24 cellular contexts compared by ENCODE assay signal in the genomic region with DNA sequence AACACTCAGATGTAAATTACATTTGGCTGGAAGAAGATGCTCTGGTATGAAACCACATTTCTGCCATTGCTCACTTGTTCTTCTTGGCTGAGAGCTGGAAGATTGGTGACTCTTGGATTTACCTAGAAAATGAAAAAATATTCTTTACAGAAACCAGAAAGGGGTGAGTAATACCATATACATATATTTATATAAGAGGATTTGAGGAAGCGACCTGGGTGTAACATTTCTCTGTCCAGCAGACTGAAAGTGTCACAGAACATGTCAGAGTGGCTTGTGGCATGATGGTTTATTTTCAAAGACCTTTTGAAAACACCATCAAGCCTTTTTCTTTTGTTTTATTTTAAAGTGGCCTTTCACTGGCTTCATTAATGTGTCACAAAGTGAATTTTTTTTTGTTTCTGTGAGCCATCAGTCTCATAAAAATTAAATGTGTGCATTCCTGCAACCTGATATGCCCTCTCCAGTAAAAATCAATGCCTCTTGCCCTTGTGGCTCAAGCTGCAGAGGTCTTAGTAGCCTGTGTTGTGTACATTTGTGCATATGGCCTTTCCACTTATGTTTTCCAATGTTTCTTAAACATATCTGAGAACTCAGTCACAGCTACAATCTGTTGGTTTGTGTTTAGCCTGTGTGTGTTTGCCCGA. TPM values are rescaled to one million over a fixed set of nuclear protein-coding genes. Genes with fewer than 3 reads are reported as not detected.
DNase-seq lines count a peak whose midpoint lies in the region; ATAC-seq, FAIRE-seq and TF ChIP-seq lines count a peak whose summit lies in the region.
"Had no signal": no experiment of that assay in that cellular context is flagged by ENCODE, and none has a peak within 500 bp of the region (broad histone marks: within the 10 kb centered on the region; RNA-seq: fewer than 3 reads in every experiment).

No MANE protein-coding gene starts in this region.

- POLR2A ChIA-PET in HEK293 (lab: Yijun Ruan, JAX) = interaction anchor here (0.6 kb wide), 2 partner anchors 88 to 95 kb away, joined by 3 to 4 read pairs; no protein-coding TSS in a partner anchor
- POLR2A ChIA-PET in GM12878 (lab: Charles Lee) = interaction anchor here (0.8 to 1.3 kb wide), 2 partner anchors 17 to 43 kb away, joined by 3 to 4 read pairs; no protein-coding TSS in a partner anchor

- no peak for TF ChIP-seq POLR2A in GM12878 (IDR thresholded peaks at IDR 0.05; ENCODE audit: low read depth, low read length)

- no peak overlapping the region for H2AFZ ChIP-seq in GM12878 (ENCODE audit: control insufficient read depth, low read depth, low read length)

- no peak for TF ChIP-seq EP300 in GM12878 (IDR thresholded peaks at IDR 0.05; ENCODE audit: borderline replicate concordance in 1 of 2, control insufficient read depth in 1 of 2, low read depth in 2 of 2, low read length in 2 of 2)

- TF ChIP-seq CTCF in HEK293 (tag by site-specific recombination; IDR thresholded peaks at IDR 0.05) (no peak), GM12878 (IDR thresholded peaks at IDR 0.05 in 2 of 3, conservative IDR thresholded peaks at IDR 0.05 in 1 of 3; ENCODE audit: control insufficient read depth in 2 of 3, extremely low read depth in 1 of 3, insufficient read depth in 1 of 3, low read depth in 3 of 3, low read length in 3 of 3) (no peak)

- H3K36me3 ChIP-seq in HEK293 (ENCODE audit: control insufficient read depth in 2 of 2, insufficient read depth in 1 of 2, low read length in 2 of 2) (no peaks in the 10 kb centered on the region), GM12878 (ENCODE audit: control insufficient read depth in 2 of 2, insufficient read depth in 2 of 2, low read length in 1 of 2) (no peaks in the 10 kb centered on the region; a peak in 1 of 4 replicates)
- H3K36me3 ChIP-seq: adrenal gland, BE2C, colonic mucosa, neutrophil had no signal

- no peaks in the 10 kb centered on the region for H3K79me2 ChIP-seq in GM12878 (ENCODE audit: control insufficient read depth, insufficient read depth, low read length)

- H3K4me2 ChIP-seq in GM12878 (ENCODE audit: control insufficient read depth, insufficient read depth) = no peak overlapping the region

- intact Hi-C loops in GM12878 (cut with micrococcal nuclease; ENCODE audit: unreplicated experiment) = no loop called here

- no peaks in the 10 kb centered on the region; a peak in 1 of 4 replicates for H3K27me3 ChIP-seq in GM12878 (replicated peaks in 1 of 2; ENCODE audit: control insufficient read depth in 2 of 2, insufficient read depth in 2 of 2, low read length in 1 of 2)
- H3K27me3 ChIP-seq: BE2C, colonic mucosa had no signal

- RAD21 ChIA-PET in GM12878 (lab: Charles Lee; ENCODE audit: unreplicated experiment) = interaction anchor here (0.8 to 2.1 kb wide), 7 partner anchors 13 to 288 kb away, joined by 3 to 10 read pairs (median 5); no protein-coding TSS in a partner anchor

- SMC1A ChIA-PET in GM12878 (lab: Charles Lee; ENCODE audit: uncharacterized antibody, unreplicated experiment) = interaction anchor here (0.7 to 4.0 kb wide), 17 partner anchors 10 to 192 kb away, joined by 3 to 17 read pairs (median 4); a partner anchor contains a TSS

- H3K9me3 ChIP-seq in HEK293 (ENCODE audit: control insufficient read depth, insufficient read depth, low read depth, low read length) (no peaks in the 10 kb centered on the region), GM12878 (replicated peaks; ENCODE audit: control insufficient read depth, insufficient read depth, low read length) (no peaks in the 10 kb centered on the region)
- H3K9me3 ChIP-seq: adrenal gland, BE2C, colonic mucosa, neutrophil, psoas muscle had no signal

- in situ Hi-C loops in GM12878 (cut with MboI) = no loop called here

- CTCF ChIA-PET in HEK293 (lab: Yijun Ruan, JAX) (interaction anchor here (0.6 kb wide), 1 partner anchor 136 kb away, joined by 3 read pairs; no protein-coding TSS in a partner anchor), GM12878 (lab: Yijun Ruan, JAX) (interaction anchor here (1.3 kb wide), 2 partner anchors 10 to 12 kb away, joined by 3 to 4 read pairs; no protein-coding TSS in a partner anchor)

- WGBS in GM12878 (ENCODE audit: insufficient coverage, insufficient replicate concordance, low lambda C conversion rate, missing lambda C conversion rate) = 38% methylated on average over 2 of the region's 2 CpGs

- no peak for TF ChIP-seq RAD21 in GM12878 (IDR thresholded peaks at IDR 0.05; ENCODE audit: insufficient read depth, low read depth, low read length)

- H3K9ac ChIP-seq in GM12878 (ENCODE audit: control insufficient read depth, insufficient read depth, low read length) = no peak overlapping the region

- no peaks in the 10 kb centered on the region for H4K20me1 ChIP-seq in GM12878 (ENCODE audit: control insufficient read depth, insufficient read depth)

- FAIRE-seq in GM12878 (lab: Jason Lieb, UNC) = no peak
- FAIRE-seq: A204.1, bronchial epithelial cell, kidney had no signal

- H3K4me1 ChIP-seq in HEK293 (ENCODE audit: control insufficient read depth, insufficient read depth, low read length) (peaks cover 35% of the 10 kb centered on the region), GM12878 (ENCODE audit: control insufficient read depth, insufficient read depth, low read length) (no peaks in the 10 kb centered on the region)
- H3K4me1 ChIP-seq: adrenal gland, colonic mucosa, psoas muscle had no signal

- H3K27ac ChIP-seq in HEK293 (ENCODE audit: extremely low read depth, low read depth, low read length) = no peak overlapping the region; the same call in 1 of the 2 replicates
- H3K27ac ChIP-seq in GM12878 (ENCODE audit: control insufficient read depth, insufficient read depth) = no peak overlapping the region
- H3K27ac ChIP-seq: adrenal gland, colonic mucosa, neutrophil, psoas muscle had no signal

- BruUV-seq in GM12878 (replicated peaks; lab: Mats Ljungman, UMichigan) = no TSS peak

- peak; percentile 78 for ATAC-seq in GM12878
- no peak for ATAC-seq in GM18867 (IDR thresholded peaks at IDR 0.05; ENCODE audit: unreplicated experiment)
- no peak for ATAC-seq in HG03521 (IDR thresholded peaks at IDR 0.05; ENCODE audit: unreplicated experiment)
- ATAC-seq: psoas muscle had no signal

- H3K4me3 ChIP-seq in HEK293 (ENCODE audit: low read depth, low read length) (no peak overlapping the region), GM12878 (no peak overlapping the region)
- H3K4me3 ChIP-seq: adrenal gland, colonic mucosa, psoas muscle had no signal

- DNase-seq in NCI-H187 treated with DMSO at 0.1 percent for 48 hours (lab: John Stamatoyannopoulos, UW) = peak; percentile 15
- no peak for DNase-seq in NCI-H187 (lab: John Stamatoyannopoulos, UW)
- DNase-seq in NCI-H2171 treated with DMSO at 0.1 percent for 48 hours (lab: John Stamatoyannopoulos, UW) = peak; percentile 80
- DNase-seq in GM12878 (ENCODE audit: low read depth, low spot score) = no peak
- no peak for DNase-seq in amygdala (lab: John Stamatoyannopoulos, UW)
- DNase-seq: activated CD4-positive, alpha-beta memory T cell treated with anti-CD3 and anti-CD28 coated beads, Interleukin-2, amount 10 ng/mL, durations not matched to agents 7 days and 5 days; activated CD4-positive, CD25-positive, alpha-beta regulatory T cell; activated gamma-delta T cell treated with Interleukin-2 at 50 U/mL for 16 hours; adrenal gland; BE2C; colonic mucosa; HFFc6; kidney; NCI-H1436; NCI-H526; psoas muscle; stimulated activated CD4-positive, alpha-beta T cell treated with anti-CD3 and anti-CD28 coated beads, Interleukin-1b, Interleukin-23, amount 100 ng/mL, for 48 hours; T-helper 9 cell had no signal

TF ChIP-seq in HEK293, 187 proteins besides CTCF, POLR2A, EP300 and RAD21 (continues in another document):
- no peak for TF ChIP-seq SCRT2 (tag by site-specific recombination; IDR thresholded peaks at IDR 0.05)
- TF ChIP-seq ZNF366 (tag by site-specific recombination; conservative IDR thresholded peaks at IDR 0.05) = peak; percentile 45; the same call in 1 of the 2 replicates
- TF ChIP-seq, protein P1, sequence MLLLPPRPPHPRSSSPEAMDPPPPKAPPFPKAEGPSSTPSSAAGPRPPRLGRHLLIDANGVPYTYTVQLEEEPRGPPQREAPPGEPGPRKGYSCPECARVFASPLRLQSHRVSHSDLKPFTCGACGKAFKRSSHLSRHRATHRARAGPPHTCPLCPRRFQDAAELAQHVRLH (tag by site-specific recombination; IDR thresholded peaks at IDR 0.05) = no peak

TF ChIP-seq in GM12878, 131 proteins besides CTCF, POLR2A, EP300 and RAD21 (continues in another document):
- TF ChIP-seq CBFB (IDR thresholded peaks at IDR 0.05; ENCODE audit: low read depth) (no peak), LARP7 (IDR thresholded peaks at IDR 0.05) (no peak), YY1 (IDR thresholded peaks at IDR 0.05; ENCODE audit: low read depth, low read length) (no peak), POLR2AphosphoS5 (IDR thresholded peaks at IDR 0.05; ENCODE audit: low read length) (no peak), PAX8 (IDR thresholded peaks at IDR 0.05) (no peak), RFX5 (IDR thresholded peaks at IDR 0.05; ENCODE audit: low read depth, low read length) (no peak)
- TF ChIP-seq, protein P2, sequence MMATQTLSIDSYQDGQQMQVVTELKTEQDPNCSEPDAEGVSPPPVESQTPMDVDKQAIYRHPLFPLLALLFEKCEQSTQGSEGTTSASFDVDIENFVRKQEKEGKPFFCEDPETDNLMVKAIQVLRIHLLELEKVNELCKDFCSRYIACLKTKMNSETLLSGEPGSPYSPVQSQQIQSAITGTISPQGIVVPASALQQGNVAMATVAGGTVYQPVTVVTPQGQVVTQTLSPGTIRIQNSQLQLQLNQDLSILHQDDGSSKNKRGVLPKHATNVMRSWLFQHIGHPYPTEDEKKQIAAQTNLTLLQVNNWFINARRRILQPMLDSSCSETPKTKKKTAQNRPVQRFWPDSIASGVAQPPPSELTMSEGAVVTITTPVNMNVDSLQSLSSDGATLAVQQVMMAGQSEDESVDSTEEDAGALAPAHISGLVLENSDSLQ (IDR thresholded peaks at IDR 0.05) = peak; percentile 28; the same call in 1 of the 2 replicates

RNA-seq across cellular contexts. Expression of a gene that starts 23.5 kb away (rescaled TPM):
- 709 and 724 TPM in 2 replicates for total RNA-seq in GM12878 (2013; cell fraction: nucleolus; rRNA removed)
- 74.1 and 75.6 TPM in 2 replicates for total RNA-seq in GM12878 (2014; rRNA removed)
- 50.0 and 61.2 TPM in 2 replicates for total RNA-seq in GM12878 (2014; rRNA removed; fragmentation: Illumina TruSeq; extraction: Trizol)
- 65.7 and 66.8 TPM in 2 replicates for total RNA-seq in GM12878 (2021)
- polyA plus RNA-seq in GM12878 (2011; ENCODE audit: low read depth) = 6.7 TPM
- polyA plus RNA-seq in GM12878 (2011; rRNA removed) = 42.0 and 60.2 TPM in 2 replicates
- polyA plus RNA-seq in GM12878 (2011; cell fraction: cytosol; rRNA removed) = 54.0 and 54.3 TPM in 2 replicates
- 268 and 302 TPM in 2 replicates for polyA plus RNA-seq in GM12878 (2011; cell fraction: nucleus; rRNA removed)
- 8.8 and 12.5 TPM in 2 replicates for polyA plus RNA-seq in GM12878 (2012)
- 50.9 and 64.8 TPM in 2 replicates for polyA plus RNA-seq in GM12878 (2014; fragmentation: Illumina TruSeq; extraction: Trizol)
- 10 to 100 TPM; 12.9 to 29.2 TPM for polyA plus RNA-seq in GM12878 (2014; fragmentation: Nextera tagmentation; extraction: Ambion mirVana)
- polyA plus RNA-seq in GM12878 (2014; rRNA removed) = 46.9 and 55.0 TPM in 2 replicates
- polyA plus RNA-seq in GM12878 (2016; fragmentation: Nextera tagmentation; extraction: Ambion mirVana) = 10 to 100 TPM; 50.6 to 57.0 TPM
- 136 and 141 TPM in 2 replicates for polyA minus RNA-seq in GM12878 (2011; rRNA and poly(A)+ RNA removed)
- 24.7 TPM in 2 replicates for polyA minus RNA-seq in GM12878 (2011; cell fraction: cytosol; rRNA and poly(A)+ RNA removed)
- 193 and 361 TPM in 2 replicates for polyA minus RNA-seq in GM12878 (2011; cell fraction: nucleus; rRNA and poly(A)+ RNA removed)
- total RNA-seq: activated CD4-positive, alpha-beta memory T cell treated with anti-CD3 and anti-CD28 coated beads, Interleukin-2, amount 10 ng/mL, durations not matched to agents 7 days and 5 days had no signal

Comparison
In these comparisons a context has a peak if more than half of its experiments do, and no peak if none do; other contexts are left out.
1. DNase-seq: peak in NCI-H187 treated with DMSO at 0.1 percent for 48 hours (single experiment) and NCI-H2171 treated with DMSO at 0.1 percent for 48 hours (single experiment); none in NCI-H187 (0 of 2), GM12878 (single experiment) and amygdala (0 of 56).